8 cellular contexts compared by ENCODE assay signal in the genomic region with DNA sequence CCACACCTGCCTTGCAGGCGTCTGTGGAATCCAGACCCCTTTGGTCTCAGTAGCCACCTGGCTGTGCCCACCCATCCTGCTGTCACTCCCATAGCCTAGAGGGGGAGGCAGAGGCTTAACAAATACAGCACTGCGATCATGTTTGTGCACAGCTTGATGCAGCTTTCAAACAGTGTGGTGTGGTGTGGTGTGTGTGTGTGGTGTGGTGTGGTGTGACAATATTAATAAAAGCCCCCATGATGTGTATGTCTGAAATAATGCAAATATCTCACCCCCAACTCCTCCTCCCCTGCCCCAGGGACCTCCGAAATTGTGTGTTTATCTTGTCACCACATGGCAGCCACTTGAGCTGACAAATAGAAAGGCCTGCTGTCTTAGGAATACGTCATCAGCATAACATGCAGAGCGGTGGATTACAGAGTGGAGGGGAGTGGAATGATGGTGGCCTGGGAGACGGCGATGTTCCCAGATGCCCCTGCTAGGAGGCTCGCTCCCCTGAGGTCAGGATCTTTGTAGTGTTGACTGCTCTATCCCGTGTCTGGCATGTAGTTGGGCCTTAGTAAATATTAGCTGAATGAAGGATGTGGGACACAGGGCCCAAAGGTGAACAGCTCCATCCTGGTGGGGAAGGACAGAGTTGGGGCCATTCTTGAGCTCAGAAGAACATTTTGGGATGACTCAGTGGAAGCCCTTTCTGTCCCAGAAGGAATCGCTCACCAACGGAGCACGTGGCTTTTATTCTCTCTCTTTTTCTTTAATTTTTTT. TPM values are rescaled to one million over a fixed set of nuclear protein-coding genes. Genes with fewer than 3 reads are reported as not detected.
A peak's percentile ranks its signal among the peaks of the same experiment; 100 is the strongest.
DNase-seq lines count a peak whose midpoint lies in the region; ATAC-seq and TF ChIP-seq lines count a peak whose summit lies in the region.

No MANE protein-coding gene starts in this region.

- POLR2A ChIA-PET in HEK293T (lab: Yijun Ruan, JAX): interaction anchor here (0.6 to 6.3 kb wide), 11 partner anchors 12 to 146 kb away, joined by 3 to 105 read pairs (median 6); a partner anchor contains a TSS

- H3K9ac ChIP-seq in SK-N-MC (ENCODE audit: insufficient read length): no peak overlapping the region

- ATAC-seq in natural killer cell treated with Interleukin-12 subunit alpha and Interleukin-12 subunit beta and Interleukin-15 and Interleukin-18, amount 100 ng/mL, for 72 hours: no peak
- no peak for ATAC-seq in HG03469 (IDR thresholded peaks at IDR 0.05; ENCODE audit: unreplicated experiment)
- ATAC-seq in HG03571 (IDR thresholded peaks at IDR 0.05; ENCODE audit: unreplicated experiment): no peak

- no peaks in the 10 kb centered on the region for H3K9me3 ChIP-seq in SK-N-MC (ENCODE audit: low read depth, low read length)

- peak; percentile 9 for TF ChIP-seq CTCF in CD14-positive monocyte (IDR thresholded peaks at IDR 0.05)
- peak; percentile 58 for TF ChIP-seq CTCF in epithelial cell of esophagus (IDR thresholded peaks at IDR 0.05; ENCODE audit: insufficient read depth, low read depth, low read length, missing control alignments)

- intact Hi-C loops in CD14-positive monocyte (cut with micrococcal nuclease): no loop called here

- H3K36me3 Mint-ChIP-seq in CD14-positive monocyte: peaks cover 4 to 13% of the 10 kb centered on the region in 2 donors
- H3K36me3 Mint-ChIP-seq in natural killer cell treated with Interleukin-12 subunit alpha and Interleukin-12 subunit beta and Interleukin-15 and Interleukin-18, amount 100 ng/mL, for 72 hours: no peaks in the 10 kb centered on the region

- H3K27ac Mint-ChIP-seq in CD14-positive monocyte: peak overlapping the region in 4 of 7 donors; percentile 30 to 82 (median 57)
- H3K27ac Mint-ChIP-seq in natural killer cell treated with Interleukin-12 subunit alpha and Interleukin-12 subunit beta and Interleukin-15 and Interleukin-18, amount 100 ng/mL, for 72 hours: peak overlapping the region in 1 of 2 donors; percentile 28

- no peak overlapping the region for H3K27ac ChIP-seq in SK-N-MC

- no peak overlapping the region for H3K4me3 Mint-ChIP-seq in CD14-positive monocyte
- peak overlapping the region; percentile 91 for H3K4me3 Mint-ChIP-seq in natural killer cell treated with Interleukin-12 subunit alpha and Interleukin-12 subunit beta and Interleukin-15 and Interleukin-18, amount 100 ng/mL, for 72 hours

- H3K36me3 ChIP-seq in SK-N-MC (ENCODE audit: insufficient read depth, low read length): peaks cover 10% of the 10 kb centered on the region

- H3K9me3 Mint-ChIP-seq in CD14-positive monocyte: peaks cover 0 to 2% (median 0%) of the 10 kb centered on the region in 7 donors
- H3K9me3 Mint-ChIP-seq in natural killer cell treated with Interleukin-12 subunit alpha and Interleukin-12 subunit beta and Interleukin-15 and Interleukin-18, amount 100 ng/mL, for 72 hours: no peaks in the 10 kb centered on the region

- peaks cover 0 to 7% (median 0%) of the 10 kb centered on the region in 3 donors for H3K27me3 Mint-ChIP-seq in CD14-positive monocyte (ENCODE audit: low read depth in 3 of 3)
- no peaks in the 10 kb centered on the region for H3K27me3 Mint-ChIP-seq in natural killer cell treated with Interleukin-12 subunit alpha and Interleukin-12 subunit beta and Interleukin-15 and Interleukin-18, amount 100 ng/mL, for 72 hours

- H3K4me1 Mint-ChIP-seq in CD14-positive monocyte: peaks cover 44% of the 10 kb centered on the region
- H3K4me1 Mint-ChIP-seq in natural killer cell treated with Interleukin-12 subunit alpha and Interleukin-12 subunit beta and Interleukin-15 and Interleukin-18, amount 100 ng/mL, for 72 hours (ENCODE audit: low read depth in 2 of 2): peaks cover 37 to 42% of the 10 kb centered on the region in 2 donors

- no peak for DNase-seq in CD14-positive monocyte (ENCODE audit: low spot score)
- DNase-seq in HEK293T (ENCODE audit: extremely low spot score): peak; percentile 64
- DNase-seq in SK-N-MC (ENCODE audit: low read depth, low spot score): no peak
- DNase-seq in epithelial cell of esophagus (ENCODE audit: low read depth): no peak
- no peak for DNase-seq in natural killer cell treated with Interleukin-12 subunit alpha and Interleukin-12 subunit beta and Interleukin-15 and Interleukin-18, amount 100 ng/mL, for 72 hours (ENCODE audit: low spot score)
- DNase-seq in effector CD4-positive, alpha-beta T cell: no peak

- CTCF ChIA-PET in HEK293T (lab: Yijun Ruan, JAX): interaction anchor here (0.6 to 5.3 kb wide), 15 partner anchors 10 to 371 kb away, joined by 3 to 40 read pairs (median 4); a partner anchor contains a TSS

- H3K4me3 ChIP-seq in SK-N-MC: 0 out of 2 replicates have a peak overlapping the region, but pooled peaks have one; percentile 5
- no peak overlapping the region for H3K4me3 ChIP-seq in epithelial cell of esophagus (ENCODE audit: low read length)

TF ChIP-seq in HEK293T, 16 proteins besides CTCF, POLR2A, EP300 and RAD21:
- TF ChIP-seq FOXM1 (IDR thresholded peaks at IDR 0.05; ENCODE audit: borderline replicate concordance) (no peak), L3MBTL2 (conservative IDR thresholded peaks at IDR 0.05) (no peak), LEF1 (IDR thresholded peaks at IDR 0.05; ENCODE audit: borderline replicate concordance) (no peak), CTBP1 (IDR thresholded peaks at IDR 0.05; ENCODE audit: borderline replicate concordance) (peak; percentile 77; the same call in 1 of the 2 replicates), ZNF384 (IDR thresholded peaks at IDR 0.05) (peak; percentile 87), HDGF (IDR thresholded peaks at IDR 0.05; ENCODE audit: borderline replicate concordance) (no peak), NFRKB (IDR thresholded peaks at IDR 0.05) (no peak), FOXA1 (IDR thresholded peaks at IDR 0.05) (no peak), ELF4 (IDR thresholded peaks at IDR 0.05) (no peak), SUZ12 (IDR thresholded peaks at IDR 0.05) (no peak), TARDBP (IDR thresholded peaks at IDR 0.05) (no peak), FOXK2 (IDR thresholded peaks at IDR 0.05) (no peak), BHLHE40 (IDR thresholded peaks at IDR 0.05; ENCODE audit: borderline replicate concordance) (no peak), SP1 (IDR thresholded peaks at IDR 0.05) (no peak), ARNT (IDR thresholded peaks at IDR 0.05) (no peak)
- TF ChIP-seq, protein P1, sequence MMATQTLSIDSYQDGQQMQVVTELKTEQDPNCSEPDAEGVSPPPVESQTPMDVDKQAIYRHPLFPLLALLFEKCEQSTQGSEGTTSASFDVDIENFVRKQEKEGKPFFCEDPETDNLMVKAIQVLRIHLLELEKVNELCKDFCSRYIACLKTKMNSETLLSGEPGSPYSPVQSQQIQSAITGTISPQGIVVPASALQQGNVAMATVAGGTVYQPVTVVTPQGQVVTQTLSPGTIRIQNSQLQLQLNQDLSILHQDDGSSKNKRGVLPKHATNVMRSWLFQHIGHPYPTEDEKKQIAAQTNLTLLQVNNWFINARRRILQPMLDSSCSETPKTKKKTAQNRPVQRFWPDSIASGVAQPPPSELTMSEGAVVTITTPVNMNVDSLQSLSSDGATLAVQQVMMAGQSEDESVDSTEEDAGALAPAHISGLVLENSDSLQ (IDR thresholded peaks at IDR 0.05): peak; percentile 75
TF ChIP-seq in HEK293T: peak in this region for 3.

RNA-seq across cellular contexts. Expression of a gene that starts 2.8 kb away (rescaled TPM):
- 1 to 10 TPM; 1.0 to 4.3 TPM for polyA plus RNA-seq in CD14-positive monocyte
- total RNA-seq in natural killer cell treated with Interleukin-12 subunit alpha and Interleukin-12 subunit beta and Interleukin-15 and Interleukin-18, amount 100 ng/mL, for 72 hours: 10 to 100 TPM; 43.9 to 58.4 TPM

RNA-seq across cellular contexts. Expression of a gene that starts 14.1 kb away (rescaled TPM):
- 1,000 to 10,000 TPM; 1,719 to 1,844 TPM for polyA plus RNA-seq in CD14-positive monocyte
- 100 to 1,000 TPM; 290 to 675 TPM for total RNA-seq in natural killer cell treated with Interleukin-12 subunit alpha and Interleukin-12 subunit beta and Interleukin-15 and Interleukin-18, amount 100 ng/mL, for 72 hours

RNA-seq across cellular contexts. Expression of a gene that starts 21.9 kb away (rescaled TPM):
- 10 to 100 TPM; 20.0 TPM for polyA plus RNA-seq in CD14-positive monocyte
- 100 to 1,000 TPM; 160 to 229 TPM for total RNA-seq in natural killer cell treated with Interleukin-12 subunit alpha and Interleukin-12 subunit beta and Interleukin-15 and Interleukin-18, amount 100 ng/mL, for 72 hours

RNA-seq across cellular contexts. Expression of a gene that starts 24.8 kb away (rescaled TPM):
- polyA plus RNA-seq in CD14-positive monocyte: 10 to 100 TPM; 47.3 to 49.2 TPM
- total RNA-seq in natural killer cell treated with Interleukin-12 subunit alpha and Interleukin-12 subunit beta and Interleukin-15 and Interleukin-18, amount 100 ng/mL, for 72 hours: 10 to 100 TPM; 37.4 to 48.3 TPM

RNA-seq across cellular contexts. Expression of a gene that starts 35.5 kb away (rescaled TPM):
- 10 to 100 TPM; 43.0 to 46.6 TPM for polyA plus RNA-seq in CD14-positive monocyte
- total RNA-seq in natural killer cell treated with Interleukin-12 subunit alpha and Interleukin-12 subunit beta and Interleukin-15 and Interleukin-18, amount 100 ng/mL, for 72 hours: 10 to 100 TPM; 29.9 to 35.1 TPM
